ENCODE assay signal across 24 cellular contexts in genomic region chr15:56948766-56949105, GRCh38. TPM values are rescaled to one million over a fixed set of nuclear protein-coding genes. Genes with fewer than 3 reads are reported as not detected.
DNase-seq lines count a peak whose midpoint lies in the region; ATAC-seq, FAIRE-seq and TF ChIP-seq lines count a peak whose summit lies in the region.
"Had no signal": no experiment of that assay in that cellular context is flagged by ENCODE, and none has a peak within 500 bp of the region (broad histone marks: within the 10 kb centered on the region; RNA-seq: fewer than 3 reads in every experiment).

No MANE protein-coding gene starts in this region.

- H3K9me2 ChIP-seq in GM23338 (ENCODE audit: insufficient read depth) = no peaks in the 10 kb centered on the region

- DNase-seq in GM23338 (ENCODE audit: low spot score) (no peak), WTC11 (ENCODE audit: low spot score) (no peak), left kidney (ENCODE audit: low read depth, low spot score) (peak; percentile 70), left lobe of liver (ENCODE audit: low spot score) (no peak), urothelium cell line (ENCODE audit: low spot score) (no peak), 8988T (no peak)
- DNase-seq: activated T-cell treated with anti-CD3 and anti-CD28 coated beads, Interleukin-2, amount 50 U/mL, for 1 hour; AML-193; cortex of kidney; GDM1; Kasumi-1; lower lobe of right lung; NCI-H1694; Peyer's patch; retina; stimulated activated naive CD4-positive, alpha-beta T cell treated with Interleukin-2 at 50 U/mL for 16 hours had no signal

- no peak for ATAC-seq in GM23338
- no peak for ATAC-seq in WTC11
- ATAC-seq in left lobe of liver = no peak
- ATAC-seq: lower lobe of right lung had no signal

- H3K4me1 Mint-ChIP-seq in GM23338 (peaks cover 9% of the 10 kb centered on the region), WTC11 (peaks cover 11% of the 10 kb centered on the region)

- no peaks in the 10 kb centered on the region; the same call in 1 of the 2 replicates for H3K4me1 ChIP-seq in GM23338 (ENCODE audit: insufficient read depth)
- peaks cover 15% of the 10 kb centered on the region for H3K4me1 ChIP-seq in skeletal muscle satellite cell (ENCODE audit: control insufficient read depth, insufficient read depth, low read length)
- H3K4me1 ChIP-seq: lower lobe of right lung, Peyer's patch had no signal

- H3K36me3 Mint-ChIP-seq in GM23338 (ENCODE audit: low read depth) = peaks cover 30% of the 10 kb centered on the region
- H3K36me3 Mint-ChIP-seq in WTC11 = peaks cover 23% of the 10 kb centered on the region

- POLR2A ChIA-PET in WTC11 (lab: Charles Lee) = no interaction called here

- H2AFZ ChIP-seq in GM23338 = no peak overlapping the region

- no peaks in the 10 kb centered on the region for H3K27me3 ChIP-seq in GM23338 (ENCODE audit: insufficient read depth)
- H3K27me3 ChIP-seq in skeletal muscle satellite cell (ENCODE audit: control insufficient read depth, insufficient read depth, low read length) = no peaks in the 10 kb centered on the region
- H3K27me3 ChIP-seq: neutrophil, Peyer's patch, SJCRH30 had no signal

- no peak for TF ChIP-seq CTCF in GM23338 (conservative IDR thresholded peaks at IDR 0.05; ENCODE audit: low read depth in 2 of 2)
- TF ChIP-seq CTCF in WTC11 (IDR thresholded peaks at IDR 0.05) = no peak

- no peaks in the 10 kb centered on the region for H3K27me3 Mint-ChIP-seq in GM23338 (ENCODE audit: insufficient read depth, low read depth, poor library complexity)
- H3K27me3 Mint-ChIP-seq in WTC11 (ENCODE audit: low read depth) = no peaks in the 10 kb centered on the region

- no peaks in the 10 kb centered on the region for H3K36me3 ChIP-seq in GM23338 (ENCODE audit: insufficient read depth)
- H3K36me3 ChIP-seq in skeletal muscle satellite cell (ENCODE audit: insufficient read depth, low read length) = no peaks in the 10 kb centered on the region
- H3K36me3 ChIP-seq: lower lobe of right lung, neutrophil, Peyer's patch, thoracic aorta had no signal

- no peaks in the 10 kb centered on the region for H3F3A ChIP-seq in GM23338 (replicated peaks; ENCODE audit: low read depth)

- no peak for FAIRE-seq in urothelium cell line (lab: Jason Lieb, UNC)
- FAIRE-seq: GM18507, H54, keratinocyte had no signal

- peaks cover 10% of the 10 kb centered on the region for H4K20me1 ChIP-seq in GM23338 (replicated peaks; ENCODE audit: insufficient read depth)

- H3K4me2 ChIP-seq in GM23338 (no peak overlapping the region), skeletal muscle satellite cell (ENCODE audit: low read length) (peak overlapping the region; percentile 31)

- no peak overlapping the region for H3K27ac ChIP-seq in GM23338 (ENCODE audit: low read depth)
- H3K27ac ChIP-seq: lower lobe of right lung, neutrophil, Peyer's patch, SJCRH30, thoracic aorta had no signal

- no peak overlapping the region for H3K4me3 Mint-ChIP-seq in GM23338
- H3K4me3 Mint-ChIP-seq in WTC11 = no peak overlapping the region
- H3K4me3 Mint-ChIP-seq: T-helper 1 cell treated with Interleukin-12 subunit alpha and Interleukin-12 subunit beta and Interleukin-4 antibody, amounts not matched to agents 30 μg/mL and 1 μg/mL, for 36 hours had no signal

- no peak overlapping the region for H3K4me3 ChIP-seq in GM23338
- no peak overlapping the region for H3K4me3 ChIP-seq in skeletal muscle satellite cell (ENCODE audit: low read length)
- H3K4me3 ChIP-seq: lower lobe of right lung, Peyer's patch, SJCRH30, thoracic aorta had no signal

- H3K27ac Mint-ChIP-seq in GM23338 = peak overlapping the region; percentile 0; the same call in 1 of the 2 replicates
- peak overlapping the region; percentile 78 for H3K27ac Mint-ChIP-seq in WTC11
- H3K27ac Mint-ChIP-seq: T-helper 1 cell treated with Interleukin-12 subunit alpha and Interleukin-12 subunit beta and Interleukin-4 antibody, amounts not matched to agents 30 μg/mL and 1 μg/mL, for 36 hours had no signal

- H3K9me3 ChIP-seq in skeletal muscle satellite cell (replicated peaks; ENCODE audit: low read length) = peaks cover 3% of the 10 kb centered on the region
- H3K9me3 ChIP-seq: neutrophil, Peyer's patch had no signal

- CTCF ChIA-PET in WTC11 (lab: Charles Lee) = no interaction called here

- no peak overlapping the region for H3K9ac ChIP-seq in skeletal muscle satellite cell (ENCODE audit: low read depth, low read length)

- H3K79me2 ChIP-seq in GM23338 (replicated peaks; ENCODE audit: insufficient read depth) = peaks cover 100% of the 10 kb centered on the region

- H3K9me3 Mint-ChIP-seq in GM23338 (peaks cover 3% of the 10 kb centered on the region; the same call in 1 of the 3 replicates), WTC11 (peaks cover 23% of the 10 kb centered on the region)

TF ChIP-seq in GM23338, 12 proteins besides CTCF, POLR2A, EP300 and RAD21 (continues in another document):
- TF ChIP-seq STAT1 (IDR thresholded peaks at IDR 0.05; ENCODE audit: unreplicated experiment) = no peak
- TF ChIP-seq ZNF331 (CRISPR knock-in tag; IDR thresholded peaks at IDR 0.05; ENCODE audit: low read depth) = no peak
- no peak for TF ChIP-seq NANOG (IDR thresholded peaks at IDR 0.05; ENCODE audit: borderline replicate concordance)
- TF ChIP-seq EZH2phosphoT487 (IDR thresholded peaks at IDR 0.05; ENCODE audit: unreplicated experiment) = no peak
- no peak for TF ChIP-seq POLR2AphosphoS5 (IDR thresholded peaks at IDR 0.05; ENCODE audit: low read depth)
- TF ChIP-seq ETS1 (IDR thresholded peaks at IDR 0.05) = no peak

TF ChIP-seq in WTC11, 78 proteins besides CTCF, POLR2A, EP300 and RAD21:
- TF ChIP-seq ELF4 (CRISPR knock-in tag; IDR thresholded peaks at IDR 0.05; ENCODE audit: low read depth) (no peak), ZNF423 (CRISPR knock-in tag; IDR thresholded peaks at IDR 0.05) (no peak), ESRRA (CRISPR knock-in tag; IDR thresholded peaks at IDR 0.05; ENCODE audit: borderline replicate concordance) (no peak), ZNF121 (CRISPR knock-in tag; IDR thresholded peaks at IDR 0.05) (no peak), FOXP1 (CRISPR knock-in tag; IDR thresholded peaks at IDR 0.05; ENCODE audit: borderline replicate concordance) (no peak), PRDM15 (CRISPR knock-in tag; IDR thresholded peaks at IDR 0.05) (no peak), MXD4 (CRISPR knock-in tag; IDR thresholded peaks at IDR 0.05; ENCODE audit: borderline replicate concordance) (no peak), NR2C2 (CRISPR knock-in tag; IDR thresholded peaks at IDR 0.05) (no peak), FOXJ3 (CRISPR knock-in tag; IDR thresholded peaks at IDR 0.05; ENCODE audit: borderline replicate concordance) (no peak), NR1H2 (CRISPR knock-in tag; IDR thresholded peaks at IDR 0.05) (no peak), MAX (CRISPR knock-in tag; IDR thresholded peaks at IDR 0.05) (no peak), GTF2I (CRISPR knock-in tag; conservative IDR thresholded peaks at IDR 0.05) (no peak), NFYB (CRISPR knock-in tag; conservative IDR thresholded peaks at IDR 0.05; ENCODE audit: low read depth) (no peak)

RNA-seq across cellular contexts. Expression of gene TCF12, which starts 30.3 kb away (rescaled TPM):
- 69.2 and 104 TPM in 2 replicates for total RNA-seq in GM23338 (2014; rRNA removed; shearing (Covaris generic))
- 26.9 and 27.6 TPM in 2 replicates for polyA plus RNA-seq in GM23338 (2016; fragmentation: Nextera tagmentation; extraction: Ambion mirVana)
- 73.2 to 92.9 TPM (median 81.3 TPM) in 3 replicates for total RNA-seq in WTC11 (2021)
- 31.5 and 40.8 TPM in 2 replicates for total RNA-seq in skeletal muscle satellite cell (2012; rRNA removed)
- 29.8 TPM for total RNA-seq in left lobe of liver
